22 cellular contexts compared by ENCODE assay signal in genomic region chr15:84143753-84144314, GRCh38.
DNase-seq lines count a peak whose midpoint lies in the region; ATAC-seq, FAIRE-seq and TF ChIP-seq lines count a peak whose summit lies in the region.
"Had no signal": no experiment of that assay in that cellular context is flagged by ENCODE, and none has a peak within 500 bp of the region (broad histone marks: within the 10 kb centered on the region; RNA-seq: fewer than 3 reads in every experiment).

No MANE protein-coding gene starts in this region.

- no peak for FAIRE-seq in H54 (lab: Jason Lieb, UNC)

- no peaks in the 10 kb centered on the region for H3K4me1 Mint-ChIP-seq in activated T-helper 17 cell treated with anti-CD3 and anti-CD28 coated beads, Interleukin-2, amount 50 U/mL, for 72 hours

- peak overlapping the region; percentile 61 for H3K4me3 Mint-ChIP-seq in activated T-helper 17 cell treated with anti-CD3 and anti-CD28 coated beads, Interleukin-2, amount 50 U/mL, for 72 hours
- H3K4me3 Mint-ChIP-seq: CD8-positive, alpha-beta T cell; immature natural killer cell; neural crest cell; stimulated activated memory B cell treated with anti-CD40 and anti-IgM and Interleukin-4, amounts not matched to agents 10 μg/mL and 1 μg/mL and 100 μg/mL, for 72 hours had no signal

- no peaks in the 10 kb centered on the region for H3K36me3 Mint-ChIP-seq in activated T-helper 17 cell treated with anti-CD3 and anti-CD28 coated beads, Interleukin-2, amount 50 U/mL, for 72 hours (ENCODE audit: low read depth)
- H3K36me3 Mint-ChIP-seq: activated naive CD8-positive, alpha-beta T cell treated with anti-CD3 and anti-CD28 coated beads, Interleukin-2, amount 10 ng/mL, durations not matched to agents 7 days and 5 days; CD8-positive, alpha-beta T cell; immature natural killer cell; stimulated activated memory B cell treated with anti-CD40 and anti-IgM and Interleukin-4, amounts not matched to agents 10 μg/mL and 1 μg/mL and 100 μg/mL, for 72 hours had no signal

- ATAC-seq in GM18517 (IDR thresholded peaks at IDR 0.05; ENCODE audit: unreplicated experiment) (peak; percentile 63), GM19463 (IDR thresholded peaks at IDR 0.05; ENCODE audit: unreplicated experiment) (peak; percentile 54), HG03060 (IDR thresholded peaks at IDR 0.05; ENCODE audit: low read depth, unreplicated experiment) (peak; percentile 81)
- no peak for ATAC-seq in activated T-helper 17 cell treated with anti-CD3 and anti-CD28 coated beads, Interleukin-2, amount 50 U/mL, for 72 hours (replicated peaks)

- no peak for TF ChIP-seq POLR2A in H54 (IDR thresholded peaks at IDR 0.05; ENCODE audit: low read depth, low read length)

- H3K27me3 Mint-ChIP-seq in activated T-helper 17 cell treated with anti-CD3 and anti-CD28 coated beads, Interleukin-2, amount 50 U/mL, for 72 hours: peaks cover 8% of the 10 kb centered on the region

- H3K9me3 Mint-ChIP-seq in activated T-helper 17 cell treated with anti-CD3 and anti-CD28 coated beads, Interleukin-2, amount 50 U/mL, for 72 hours: no peaks in the 10 kb centered on the region
- H3K9me3 Mint-ChIP-seq: activated naive CD8-positive, alpha-beta T cell treated with anti-CD3 and anti-CD28 coated beads, Interleukin-2, amount 10 ng/mL, durations not matched to agents 7 days and 5 days; CD8-positive, alpha-beta T cell; immature natural killer cell; neural crest cell; stimulated activated memory B cell treated with anti-CD40 and anti-IgM and Interleukin-4, amounts not matched to agents 10 μg/mL and 1 μg/mL and 100 μg/mL, for 72 hours had no signal

- no peak overlapping the region for H3K27ac Mint-ChIP-seq in activated T-helper 17 cell treated with anti-CD3 and anti-CD28 coated beads, Interleukin-2, amount 50 U/mL, for 72 hours
- H3K27ac Mint-ChIP-seq: activated naive CD8-positive, alpha-beta T cell treated with anti-CD3 and anti-CD28 coated beads, Interleukin-2, amount 10 ng/mL, durations not matched to agents 7 days and 5 days; CD8-positive, alpha-beta T cell; immature natural killer cell; progenitor cell of endocrine pancreas; stimulated activated memory B cell treated with anti-CD40 and anti-IgM and Interleukin-4, amounts not matched to agents 10 μg/mL and 1 μg/mL and 100 μg/mL, for 72 hours had no signal

- no peak for DNase-seq in H54 (ENCODE audit: insufficient read length, low spot score)
- DNase-seq in NCI-H446 (lab: John Stamatoyannopoulos, UW): no peak
- no peak for DNase-seq in occipital lobe (lab: John Stamatoyannopoulos, UW)
- DNase-seq: activated CD4-positive, alpha-beta T cell treated with anti-CD3 and anti-CD28 coated beads for 1 hour; activated naive CD8-positive, alpha-beta T cell treated with anti-CD3 and anti-CD28 coated beads, Interleukin-2, amount 10 ng/mL, durations not matched to agents 7 days and 5 days; CD8-positive, alpha-beta T cell; cerebellar nuclear complex; DND-41; foreskin fibroblast; GOT3; immature natural killer cell; NCI-H1930; NCI-H2227 treated with DMSO at 0.1 percent for 48 hours; NCI-H82; stimulated activated CD4-positive, alpha-beta T cell treated with anti-CD3 and anti-CD28 coated beads, Interleukin-1b, Interleukin-23, amount 100 ng/mL, for 48 hours had no signal
